14 cellular contexts compared by ENCODE assay signal in the genomic region with DNA sequence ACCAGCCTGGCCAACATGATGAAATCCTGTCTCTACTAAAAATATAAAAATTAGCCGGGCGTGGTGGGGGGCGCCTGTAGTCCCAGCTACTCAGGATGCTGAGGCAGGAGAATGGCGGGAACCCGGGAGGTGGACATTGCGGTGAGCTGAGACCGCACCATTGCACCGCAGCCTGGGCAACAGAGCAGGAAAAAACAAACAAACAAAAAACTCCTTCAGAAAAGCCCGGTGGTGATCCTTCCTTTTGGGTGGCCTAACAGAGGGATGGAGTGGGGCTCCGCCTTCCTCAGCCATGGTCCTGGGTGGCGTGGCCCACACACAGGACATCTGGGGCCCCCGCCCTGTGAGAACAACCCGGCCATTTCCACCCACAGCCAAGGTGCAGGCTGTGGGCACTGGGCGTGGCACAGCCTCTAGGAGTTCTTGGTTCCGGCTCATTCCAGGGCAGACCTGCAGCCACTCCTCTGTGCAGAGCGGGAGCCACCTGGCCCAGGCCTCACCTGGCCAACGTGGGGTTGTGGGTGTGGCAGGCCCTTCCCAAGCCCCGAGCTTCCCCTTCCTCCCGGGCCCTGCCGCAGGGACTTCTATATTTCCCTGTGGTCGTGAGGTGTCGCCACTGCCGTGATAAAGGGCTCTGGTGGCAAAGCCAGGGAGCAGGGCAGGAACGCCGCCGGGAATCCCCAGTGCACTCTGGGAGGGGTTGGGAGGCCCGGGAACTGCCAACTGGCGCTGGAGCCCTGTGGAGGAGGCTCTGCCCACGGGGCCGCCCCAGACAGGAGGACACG. TPM values are rescaled to one million over a fixed set of nuclear protein-coding genes. Genes with fewer than 3 reads are reported as not detected.
DNase-seq lines count a peak whose midpoint lies in the region; ATAC-seq, FAIRE-seq and TF ChIP-seq lines count a peak whose summit lies in the region.
"Had no signal": no experiment of that assay in that cellular context is flagged by ENCODE, and none has a peak within 500 bp of the region (broad histone marks: within the 10 kb centered on the region; RNA-seq: fewer than 3 reads in every experiment).

No MANE protein-coding gene starts in this region.

- 72 to 74% methylated on average over 31 of the region's 31 CpGs for WGBS in pancreas, 2 donors

- H3K27me3 ChIP-seq in duodenal mucosa (ENCODE audit: control insufficient read depth in 1 of 2, insufficient read depth in 2 of 2, low read length in 2 of 2) (no peaks in the 10 kb centered on the region), pancreas (no peaks in the 10 kb centered on the region)
- H3K27me3 ChIP-seq: thyroid gland had no signal

- peaks cover 0 to 7% (median 0%) of the 10 kb centered on the region in 7 donors for H3K9me3 Mint-ChIP-seq in CD14-positive monocyte
- H3K9me3 Mint-ChIP-seq in activated CD4-positive, alpha-beta T cell treated with anti-CD3 and anti-CD28 coated beads, Interleukin-2, amount 10 ng/mL, durations not matched to agents 24 days and 14 days, result no peaks in the 10 kb centered on the region
- H3K9me3 Mint-ChIP-seq in activated naive CD8-positive, alpha-beta T cell treated with anti-CD3 and anti-CD28 coated beads, Interleukin-2, amount 50 U/mL, for 24 hours, result no peaks in the 10 kb centered on the region

- no peak for DNase-seq in CD14-positive monocyte (ENCODE audit: low spot score)
- peak; percentile 9 for DNase-seq in NCI-H2107 treated with DMSO at 0.1 percent for 48 hours (lab: John Stamatoyannopoulos, UW; ENCODE audit: unreplicated experiment)
- peak in 2 of 6 donors; percentile 59 to 83 for DNase-seq in pancreas
- DNase-seq in activated CD4-positive, alpha-beta T cell treated with anti-CD3 and anti-CD28 coated beads, Interleukin-2, amount 10 ng/mL, durations not matched to agents 24 days and 14 days, result no peak
- no peak for DNase-seq in activated naive CD8-positive, alpha-beta T cell treated with anti-CD3 and anti-CD28 coated beads, Interleukin-2, amount 50 U/mL, for 24 hours
- DNase-seq: activated CD4-positive, alpha-beta T cell treated with anti-CD3 and anti-CD28 coated beads for 4 hours; GOT3; NCI-H2081 had no signal

- FAIRE-seq in pancreas (lab: Jason Lieb, UNC), result no peak
- FAIRE-seq: HepG2 had no signal

- no peak overlapping the region for H3K4me3 Mint-ChIP-seq in CD14-positive monocyte
- H3K4me3 Mint-ChIP-seq in activated CD4-positive, alpha-beta T cell treated with anti-CD3 and anti-CD28 coated beads, Interleukin-2, amount 10 ng/mL, durations not matched to agents 24 days and 14 days, result no peak overlapping the region
- H3K4me3 Mint-ChIP-seq in activated naive CD8-positive, alpha-beta T cell treated with anti-CD3 and anti-CD28 coated beads, Interleukin-2, amount 50 U/mL, for 24 hours, result no peak overlapping the region

- peak overlapping the region; percentile 73 for H3K27ac ChIP-seq in duodenal mucosa (ENCODE audit: low read depth, low read length)
- no peak overlapping the region for H3K27ac ChIP-seq in pancreas
- H3K27ac ChIP-seq: C4-2B, thyroid gland had no signal

- H3K4me3 ChIP-seq in duodenal mucosa (ENCODE audit: low read depth in 1 of 2, low read length in 2 of 2), result no peak overlapping the region
- no peak overlapping the region for H3K4me3 ChIP-seq in pancreas
- H3K4me3 ChIP-seq: thyroid gland had no signal

- peak overlapping the region in 1 of 2 donors; percentile 2 for H3K9ac ChIP-seq in duodenal mucosa (ENCODE audit: low read depth in 1 of 2, low read length in 2 of 2)

- peak; percentile 32 to 72 (median 63) for ATAC-seq in pancreas
- no peak for ATAC-seq in HG03457 (IDR thresholded peaks at IDR 0.05; ENCODE audit: unreplicated experiment)
- ATAC-seq in GM19452 (IDR thresholded peaks at IDR 0.05; ENCODE audit: unreplicated experiment), result no peak
- no peak for ATAC-seq in activated naive CD8-positive, alpha-beta T cell treated with anti-CD3 and anti-CD28 coated beads, Interleukin-2, amount 50 U/mL, for 24 hours

- H3K36me3 ChIP-seq in duodenal mucosa (ENCODE audit: control insufficient read depth in 1 of 2, insufficient read depth in 2 of 2, low read length in 2 of 2), result peaks cover 0 to 4% of the 10 kb centered on the region in 2 donors
- no peaks in the 10 kb centered on the region for H3K36me3 ChIP-seq in pancreas
- H3K36me3 ChIP-seq: thyroid gland had no signal

- H3K27ac Mint-ChIP-seq in CD14-positive monocyte, result peak overlapping the region in 6 of 7 donors; percentile 41 to 87 (median 73)
- no peak overlapping the region for H3K27ac Mint-ChIP-seq in activated CD4-positive, alpha-beta T cell treated with anti-CD3 and anti-CD28 coated beads, Interleukin-2, amount 10 ng/mL, durations not matched to agents 24 days and 14 days
- H3K27ac Mint-ChIP-seq in activated naive CD8-positive, alpha-beta T cell treated with anti-CD3 and anti-CD28 coated beads, Interleukin-2, amount 50 U/mL, for 24 hours, result no peak overlapping the region

- intact Hi-C loops in CD14-positive monocyte (cut with micrococcal nuclease) (loop anchor here in 1 of 2 donors (1.0 kb wide), 1 partner anchor 8 kb away; no protein-coding TSS in a partner anchor), pancreas (cut with DNase I) (no loop called here)
- intact Hi-C loops in activated CD4-positive, alpha-beta T cell treated with anti-CD3 and anti-CD28 coated beads, Interleukin-2, amount 10 ng/mL, durations not matched to agents 24 days and 14 days (cut with micrococcal nuclease), result no loop called here

- peaks cover 0 to 3% (median 0%) of the 10 kb centered on the region in 3 donors for H3K27me3 Mint-ChIP-seq in CD14-positive monocyte (ENCODE audit: low read depth in 3 of 3)
- H3K27me3 Mint-ChIP-seq in activated CD4-positive, alpha-beta T cell treated with anti-CD3 and anti-CD28 coated beads, Interleukin-2, amount 10 ng/mL, durations not matched to agents 24 days and 14 days, result no peaks in the 10 kb centered on the region
- no peaks in the 10 kb centered on the region for H3K27me3 Mint-ChIP-seq in activated naive CD8-positive, alpha-beta T cell treated with anti-CD3 and anti-CD28 coated beads, Interleukin-2, amount 50 U/mL, for 24 hours

- H3K9me3 ChIP-seq in duodenal mucosa (ENCODE audit: control insufficient read depth in 1 of 2, low read length in 2 of 2) (no peaks in the 10 kb centered on the region), pancreas (no peaks in the 10 kb centered on the region)
- H3K9me3 ChIP-seq: thyroid gland had no signal

- TF ChIP-seq CTCF in CD14-positive monocyte (IDR thresholded peaks at IDR 0.05) (no peak), pancreas (IDR thresholded peaks at IDR 0.05) (no peak)

- H3K4me1 Mint-ChIP-seq in CD14-positive monocyte, result peaks cover 57% of the 10 kb centered on the region
- peaks cover 7% of the 10 kb centered on the region for H3K4me1 Mint-ChIP-seq in activated CD4-positive, alpha-beta T cell treated with anti-CD3 and anti-CD28 coated beads, Interleukin-2, amount 10 ng/mL, durations not matched to agents 24 days and 14 days
- peaks cover 22% of the 10 kb centered on the region for H3K4me1 Mint-ChIP-seq in activated naive CD8-positive, alpha-beta T cell treated with anti-CD3 and anti-CD28 coated beads, Interleukin-2, amount 50 U/mL, for 24 hours

- peaks cover 20 to 31% of the 10 kb centered on the region in 2 donors for H3K4me1 ChIP-seq in duodenal mucosa (ENCODE audit: control insufficient read depth in 1 of 2, insufficient read depth in 2 of 2, low read length in 2 of 2)
- no peaks in the 10 kb centered on the region for H3K4me1 ChIP-seq in pancreas

- H3K36me3 Mint-ChIP-seq in CD14-positive monocyte, result peaks cover 37 to 44% of the 10 kb centered on the region in 2 donors
- peaks cover 4% of the 10 kb centered on the region for H3K36me3 Mint-ChIP-seq in activated CD4-positive, alpha-beta T cell treated with anti-CD3 and anti-CD28 coated beads, Interleukin-2, amount 10 ng/mL, durations not matched to agents 24 days and 14 days (ENCODE audit: low read depth)
- H3K36me3 Mint-ChIP-seq in activated naive CD8-positive, alpha-beta T cell treated with anti-CD3 and anti-CD28 coated beads, Interleukin-2, amount 50 U/mL, for 24 hours (ENCODE audit: low read depth), result peaks cover 4% of the 10 kb centered on the region

RNA-seq across cellular contexts. Expression of gene GET4, which starts 37.6 kb away (rescaled TPM):
- 10 to 100 TPM; 20.1 to 25.5 TPM for polyA plus RNA-seq in CD14-positive monocyte
- 10 to 100 TPM; 13.1 to 23.8 (median 19.9) TPM for total RNA-seq in pancreas
- 10 to 100 TPM; 52.6 to 94.5 TPM for polyA plus RNA-seq in pancreas
- total RNA-seq in activated CD4-positive, alpha-beta T cell treated with anti-CD3 and anti-CD28 coated beads, Interleukin-2, amount 10 ng/mL, durations not matched to agents 24 days and 14 days, result 35.8 and 41.0 TPM in 2 replicates

RNA-seq across cellular contexts. Expression of gene ADAP1, which starts 40.6 kb away (rescaled TPM):
- polyA plus RNA-seq in CD14-positive monocyte (10 to 100 TPM; 49.1 to 72.2 TPM), pancreas (10 to 100 TPM; 15.5 to 41.2 TPM)
- 10 to 100 TPM; 10.9 to 15.0 (median 13.7) TPM for total RNA-seq in pancreas
- total RNA-seq in activated CD4-positive, alpha-beta T cell treated with anti-CD3 and anti-CD28 coated beads, Interleukin-2, amount 10 ng/mL, durations not matched to agents 24 days and 14 days, result 65.9 and 70.2 TPM in 2 replicates

Comparison
In these comparisons a context has a peak if more than half of its experiments do, and no peak if none do; other contexts are left out.
1. H3K27ac Mint-ChIP-seq: peak in CD14-positive monocyte (6 of 7); none in activated CD4-positive, alpha-beta T cell treated with anti-CD3 and anti-CD28 coated beads, Interleukin-2, amount 10 ng/mL, durations not matched to agents 24 days and 14 days (single experiment) and activated naive CD8-positive, alpha-beta T cell treated with anti-CD3 and anti-CD28 coated beads, Interleukin-2, amount 50 U/mL, for 24 hours (single experiment).
2. ATAC-seq: peak in pancreas (4 of 4); none in HG03457 (single experiment), GM19452 (single experiment) and activated naive CD8-positive, alpha-beta T cell treated with anti-CD3 and anti-CD28 coated beads, Interleukin-2, amount 50 U/mL, for 24 hours (single experiment).